In the genomic region with DNA sequence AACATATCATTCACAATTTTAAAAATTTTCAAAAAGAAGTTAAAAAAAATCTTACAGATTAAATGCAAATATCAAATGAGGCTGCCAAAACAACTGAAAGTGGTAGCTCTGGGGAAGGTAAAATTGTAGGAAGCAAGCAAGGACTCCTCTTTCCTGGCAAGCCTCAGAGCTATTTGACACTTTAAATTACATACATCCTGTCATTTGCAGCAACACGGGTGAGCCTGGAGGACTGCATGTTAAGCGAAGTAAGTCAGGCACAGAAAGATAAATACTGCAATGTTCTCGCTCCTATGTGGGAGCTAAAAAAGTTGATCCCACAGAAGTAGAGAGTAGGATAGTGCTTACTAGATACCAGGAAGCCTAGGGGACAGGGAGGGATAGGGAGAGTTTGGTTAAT, we compare ENCODE assay signal across 21 cellular contexts. TPM values are rescaled to one million over a fixed set of nuclear protein-coding genes. Genes with fewer than 3 reads are reported as not detected.
DNase-seq lines count a peak whose midpoint lies in the region; ATAC-seq and TF ChIP-seq lines count a peak whose summit lies in the region.
"Had no signal": no experiment of that assay in that cellular context is flagged by ENCODE, and none has a peak within 500 bp of the region (broad histone marks: within the 10 kb centered on the region; RNA-seq: fewer than 3 reads in every experiment).

No MANE protein-coding gene starts in this region.

- no peak overlapping the region for H2BK120ac ChIP-seq in IMR-90 (ENCODE audit: low read depth, low read length)

- peak overlapping the region; percentile 67 for H2BK5ac ChIP-seq in IMR-90 (ENCODE audit: low read depth, low read length, poor library complexity, severe bottlenecking)

- no peak for TF ChIP-seq POLR2A in IMR-90 (IDR thresholded peaks at IDR 0.05; ENCODE audit: low read depth, low read length)

- H2BK20ac ChIP-seq in IMR-90 (ENCODE audit: low read depth, low read length) = no peak overlapping the region

- H4K20me1 ChIP-seq in IMR-90 (ENCODE audit: insufficient read depth, low read length) = peaks cover 91% of the 10 kb centered on the region
- H4K20me1 ChIP-seq: BLaER1 had no signal

- H3K56ac ChIP-seq in IMR-90 (ENCODE audit: extremely low read depth, insufficient read depth, low read length) = no peak overlapping the region

- peaks cover 14 to 50% of the 10 kb centered on the region in 2 experiments for H3K79me1 ChIP-seq in IMR-90 (ENCODE audit: low read depth in 1 of 2, low read length in 2 of 2)

- 0 out of 2 replicates have a peak overlapping the region, but pooled peaks have one; percentile 39 for H3K18ac ChIP-seq in IMR-90 (ENCODE audit: low read depth, low read length)

- H3K27ac ChIP-seq in IMR-90 (ENCODE audit: insufficient read depth, low read length) (no peak overlapping the region), colonic mucosa (no peak overlapping the region)
- H3K27ac ChIP-seq: BLaER1, KMS-11, RWPE1 had no signal

- TF ChIP-seq RAD21 in IMR-90 (IDR thresholded peaks at IDR 0.05; ENCODE audit: low read length) = no peak

- no peak overlapping the region for H3K4ac ChIP-seq in IMR-90 (ENCODE audit: low read depth, low read length)

- peak overlapping the region; percentile 53; the same call in 1 of the 2 replicates for H4K5ac ChIP-seq in IMR-90 (ENCODE audit: low read depth, low read length)

- peaks cover 15% of the 10 kb centered on the region for H3K4me1 ChIP-seq in IMR-90 (ENCODE audit: control insufficient read depth, insufficient read depth, low read length)
- peaks cover 4% of the 10 kb centered on the region for H3K4me1 ChIP-seq in colonic mucosa

- ATAC-seq in IMR-90 (ENCODE audit: low read depth) = no peak
- ATAC-seq: CD8-positive, alpha-beta T cell; SK-N-SH treated with all-trans-retinoic acid at 6 μM for 48 hours had no signal

- no peak overlapping the region for H2BK15ac ChIP-seq in IMR-90 (ENCODE audit: low read depth, low read length)

- H3K4me2 ChIP-seq in IMR-90 (ENCODE audit: low read depth, low read length) = peak overlapping the region; percentile 57; the same call in 1 of the 2 replicates
- H3K4me2 ChIP-seq: BLaER1, KMS-11 had no signal

- no peak for TF ChIP-seq CTCF in IMR-90 (conservative IDR thresholded peaks at IDR 0.05; ENCODE audit: low read depth, low read length)
- TF ChIP-seq CTCF in colonic mucosa (IDR thresholded peaks at IDR 0.05) = no peak

- no peak overlapping the region for H3K4me3 ChIP-seq in IMR-90 (ENCODE audit: insufficient read depth, low read depth, low read length)
- no peak overlapping the region for H3K4me3 ChIP-seq in colonic mucosa
- H3K4me3 ChIP-seq: BLaER1 had no signal

- CTCF ChIA-PET in IMR-90 (lab: Yijun Ruan, JAX) = no interaction called here

- dilution Hi-C loops in IMR-90 (cut with HindIII; ENCODE audit: low sequenced_read_pairs, unreplicated experiment) = no loop called here

- no peak overlapping the region for H2AK5ac ChIP-seq in IMR-90 (ENCODE audit: low read depth, low read length)

- no peak overlapping the region for H2AK9ac ChIP-seq in IMR-90 (replicated peaks; ENCODE audit: low read depth, low read length, poor library complexity)

- no CpG with 5 or more reads among the region's 3 CpGs for WGBS in IMR-90 (ENCODE audit: extremely low coverage in 2 of 2, insufficient read length in 1 of 2), 2 experiments

- no peak overlapping the region for H4K91ac ChIP-seq in IMR-90 (ENCODE audit: insufficient read depth, low read depth, low read length)

- H3K27me3 ChIP-seq in IMR-90 (ENCODE audit: control insufficient read depth, insufficient read depth, low read length) (no peaks in the 10 kb centered on the region), colonic mucosa (no peaks in the 10 kb centered on the region)
- H3K27me3 ChIP-seq: BLaER1 had no signal

- H2AFZ ChIP-seq in IMR-90 (replicated peaks; ENCODE audit: low read length, poor library complexity) = no peak overlapping the region

- no peaks in the 10 kb centered on the region for H3K9me3 ChIP-seq in IMR-90 (ENCODE audit: control insufficient read depth, insufficient read depth, low read length)
- H3K9me3 ChIP-seq in colonic mucosa = no peaks in the 10 kb centered on the region

- H3K14ac ChIP-seq in IMR-90 (replicated peaks; ENCODE audit: low read depth, low read length) = 0 out of 2 replicates have a peak overlapping the region, but pooled peaks have one; percentile 22

- BruUV-seq in IMR-90 (replicated peaks; lab: Mats Ljungman, UMichigan) = no TSS peak

- H3K9me1 ChIP-seq in IMR-90 (ENCODE audit: insufficient read depth, low read length) = peaks cover 12% of the 10 kb centered on the region

- H4K8ac ChIP-seq in IMR-90 (ENCODE audit: low read depth in 2 of 2, low read length in 2 of 2) = peak overlapping the region in 1 of 2 experiments; percentile 20; a peak in 1 of 4 replicates

- H3K36me3 ChIP-seq in IMR-90 (ENCODE audit: control insufficient read depth, insufficient read depth, low read length) (peaks cover under 1% of the 10 kb centered on the region), colonic mucosa (no peaks in the 10 kb centered on the region)
- H3K36me3 ChIP-seq: BLaER1 had no signal

- POLR2A ChIA-PET in IMR-90 (lab: Charles Lee; ENCODE audit: unreplicated experiment) = no interaction called here

- peak; percentile 17 for DNase-seq in Daoy (ENCODE audit: low read depth)
- no peak for DNase-seq in IMR-90
- DNase-seq in left kidney (ENCODE audit: low read depth, low spot score) = peak; percentile 46
- peak; percentile 13 for DNase-seq in superior temporal gyrus (ENCODE audit: extremely low spot score)
- DNase-seq in NCI-H2196 treated with DMSO at 0.1 percent for 48 hours (lab: John Stamatoyannopoulos, UW; ENCODE audit: unreplicated experiment) = no peak
- no peak for DNase-seq in NCI-H82 treated with DMSO at 0.1 percent for 48 hours (lab: John Stamatoyannopoulos, UW; ENCODE audit: unreplicated experiment)
- DNase-seq in colonic mucosa = no peak
- DNase-seq: ACHN; CD8-positive, alpha-beta T cell; DMS53; GOT3; NCI-H1105 treated with DMSO at 0.1 percent for 48 hours; NCI-H2029 treated with DMSO at 0.1 percent for 48 hours; NCI-H2171; NCI-H524 treated with DMSO at 0.1 percent for 48 hours; SHP77 treated with DMSO at 0.1 percent for 48 hours had no signal

- intact Hi-C loops in IMR-90 (cut with micrococcal nuclease) (no loop called here), colonic mucosa (cut with DNase I) (no loop called here)

- no peak overlapping the region for H3K9ac ChIP-seq in IMR-90 (ENCODE audit: low read depth, low read length)
- H3K9ac ChIP-seq in colonic mucosa (ENCODE audit: low read depth in 2 of 2, low read length in 2 of 2) = no peak overlapping the region
- H3K9ac ChIP-seq: BLaER1, KMS-11 had no signal

- in situ Hi-C loops in IMR-90 (cut with MboI; ENCODE audit: low sequenced_read_pairs) = no loop called here

- H3K23ac ChIP-seq in IMR-90 (ENCODE audit: low read depth, low read length) = peak overlapping the region; percentile 63; the same call in 1 of the 2 replicates

TF ChIP-seq in IMR-90, 13 proteins besides CTCF, POLR2A, EP300 and RAD21:
- TF ChIP-seq, protein P1, sequence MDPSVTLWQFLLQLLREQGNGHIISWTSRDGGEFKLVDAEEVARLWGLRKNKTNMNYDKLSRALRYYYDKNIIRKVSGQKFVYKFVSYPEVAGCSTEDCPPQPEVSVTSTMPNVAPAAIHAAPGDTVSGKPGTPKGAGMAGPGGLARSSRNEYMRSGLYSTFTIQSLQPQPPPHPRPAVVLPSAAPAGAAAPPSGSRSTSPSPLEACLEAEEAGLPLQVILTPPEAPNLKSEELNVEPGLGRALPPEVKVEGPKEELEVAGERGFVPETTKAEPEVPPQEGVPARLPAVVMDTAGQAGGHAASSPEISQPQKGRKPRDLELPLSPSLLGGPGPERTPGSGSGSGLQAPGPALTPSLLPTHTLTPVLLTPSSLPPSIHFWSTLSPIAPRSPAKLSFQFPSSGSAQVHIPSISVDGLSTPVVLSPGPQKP (IDR thresholded peaks at IDR 0.05; ENCODE audit: borderline replicate concordance, low read depth, low read length) = no peak
- TF ChIP-seq, protein P2, sequence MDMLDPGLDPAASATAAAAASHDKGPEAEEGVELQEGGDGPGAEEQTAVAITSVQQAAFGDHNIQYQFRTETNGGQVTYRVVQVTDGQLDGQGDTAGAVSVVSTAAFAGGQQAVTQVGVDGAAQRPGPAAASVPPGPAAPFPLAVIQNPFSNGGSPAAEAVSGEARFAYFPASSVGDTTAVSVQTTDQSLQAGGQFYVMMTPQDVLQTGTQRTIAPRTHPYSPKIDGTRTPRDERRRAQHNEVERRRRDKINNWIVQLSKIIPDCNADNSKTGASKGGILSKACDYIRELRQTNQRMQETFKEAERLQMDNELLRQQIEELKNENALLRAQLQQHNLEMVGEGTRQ (IDR thresholded peaks at IDR 0.05; ENCODE audit: low read depth, low read length) = no peak
- TF ChIP-seq CEBPB (IDR thresholded peaks at IDR 0.05; ENCODE audit: low read depth, low read length) = no peak
- TF ChIP-seq RFX5 (IDR thresholded peaks at IDR 0.05; ENCODE audit: low read depth, low read length) = no peak
- no peak for TF ChIP-seq CHD1 (IDR thresholded peaks at IDR 0.05; ENCODE audit: low read depth, low read length)
- TF ChIP-seq MAFK (IDR thresholded peaks at IDR 0.05; ENCODE audit: low read depth, low read length) = no peak
- TF ChIP-seq NFE2L2 (IDR thresholded peaks at IDR 0.05; ENCODE audit: low read depth, low read length) = no peak
- TF ChIP-seq SMC3 (IDR thresholded peaks at IDR 0.05; ENCODE audit: low read depth, low read length) = no peak
- TF ChIP-seq MXI1 (IDR thresholded peaks at IDR 0.05; ENCODE audit: borderline replicate concordance, low read depth, low read length) = no peak
- TF ChIP-seq MAZ (IDR thresholded peaks at IDR 0.05; ENCODE audit: borderline replicate concordance, low read depth, low read length) = no peak
- no peak for TF ChIP-seq BHLHE40 (IDR thresholded peaks at IDR 0.05; ENCODE audit: low read depth, low read length)
- TF ChIP-seq FOS (IDR thresholded peaks at IDR 0.05; ENCODE audit: low read depth, low read length) = no peak
- TF ChIP-seq RCOR1 (IDR thresholded peaks at IDR 0.05; ENCODE audit: insufficient replicate concordance, low read length) = no peak

RNA-seq across cellular contexts. Expression of gene LPAR1, which starts 58.0 kb away (rescaled TPM):
- total RNA-seq in Daoy (2014; rRNA removed; shearing (Covaris generic)) = 11.4 and 13.5 TPM in 2 replicates
- 260 and 315 TPM in 2 replicates for total RNA-seq in IMR-90 (2012; rRNA removed)
- polyA plus RNA-seq in IMR-90 (2012; rRNA removed) = 171 and 201 TPM in 2 replicates
- polyA plus RNA-seq in IMR-90 (2012; cell fraction: cytosol; rRNA removed) = 102 and 130 TPM in 2 replicates
- 81.0 and 182 TPM in 2 replicates for polyA plus RNA-seq in IMR-90 (2012; cell fraction: nucleus; rRNA removed; ENCODE audit: low replicate concordance)
- total RNA-seq in colonic mucosa = 10 to 100 TPM; 16.5 to 20.2 TPM
- total RNA-seq: CD8-positive, alpha-beta T cell; T-helper 2 cell treated with Interferon-gamma antibody and Interleukin-4, amounts not matched to agents 100 ng/mL and 5 ng/mL, for 36 hours had no signal

Comparison
In these comparisons a context has a peak if more than half of its experiments do, and no peak if none do; other contexts are left out.
1. DNase-seq: peak in Daoy (single experiment), left kidney (single experiment) and superior temporal gyrus (single experiment); none in IMR-90 (single experiment), NCI-H2196 treated with DMSO at 0.1 percent for 48 hours (single experiment), NCI-H82 treated with DMSO at 0.1 percent for 48 hours (single experiment) and colonic mucosa (single experiment).
2. RNA of gene LPAR1, which starts 58.0 kb away (total RNA-seq): 260 to 315 TPM in IMR-90; 16.5 to 20.2 TPM in colonic mucosa and 11.4 to 13.5 TPM in Daoy; every median in the first group is over 10 times any median in the second.